Comparison of ENCODE assay signal across 8 cellular contexts in genomic region chr3:13480340-13481318, GRCh38. TPM values are rescaled to one million over a fixed set of nuclear protein-coding genes. Genes with fewer than 3 reads are reported as not detected.
DNase-seq lines count a peak whose midpoint lies in the region; ATAC-seq and TF ChIP-seq lines count a peak whose summit lies in the region.

No MANE protein-coding gene starts in this region.

- TF ChIP-seq EP300 in stomach (IDR thresholded peaks at IDR 0.05): no peak

- peaks cover 0 to 12% (median 6%) of the 10 kb centered on the region in 4 donors for H3K36me3 ChIP-seq in stomach

- DNase-seq in ELF-1 (ENCODE audit: low read depth, low spot score) (peak; percentile 55), HFF-Myc (ENCODE audit: extremely low read depth, low read depth) (no peak), T follicular helper cell (ENCODE audit: low read depth) (peak; percentile 26), lung microvascular endothelial cell (ENCODE audit: low read depth in 2 of 2) (peak; percentile 29 to 34), stomach (no peak), DMS79 treated with DMSO at 0.1 percent for 48 hours (lab: John Stamatoyannopoulos, UW) (no peak)

- intact Hi-C loops in dendritic cell treated with granulocyte-macrophage colony-stimulating factor and Interleukin-4, amounts not matched to agents 40 ng/mL and 50 ng/mL, for 4 days (cut with micrococcal nuclease): no loop called here
- intact Hi-C loops in stomach (cut with DNase I; ENCODE audit: low total_unique reads): no loop called here

- peaks cover 26 to 52% (median 45%) of the 10 kb centered on the region in 4 donors for H3K4me1 ChIP-seq in stomach

- H3K4me3 Mint-ChIP-seq in dendritic cell treated with granulocyte-macrophage colony-stimulating factor and Interleukin-4, amounts not matched to agents 40 ng/mL and 50 ng/mL, for 4 days: peak overlapping the region; percentile 78

- no peaks in the 10 kb centered on the region for H3K9me3 Mint-ChIP-seq in dendritic cell treated with granulocyte-macrophage colony-stimulating factor and Interleukin-4, amounts not matched to agents 40 ng/mL and 50 ng/mL, for 4 days

- peak overlapping the region; percentile 32 for H3K27ac Mint-ChIP-seq in dendritic cell treated with granulocyte-macrophage colony-stimulating factor and Interleukin-4, amounts not matched to agents 40 ng/mL and 50 ng/mL, for 4 days

- peaks cover 6% of the 10 kb centered on the region for H3K36me3 Mint-ChIP-seq in dendritic cell treated with granulocyte-macrophage colony-stimulating factor and Interleukin-4, amounts not matched to agents 40 ng/mL and 50 ng/mL, for 4 days (ENCODE audit: low read depth)

- no peaks in the 10 kb centered on the region for H3K9me3 ChIP-seq in stomach

- ATAC-seq in HG03432 (IDR thresholded peaks at IDR 0.05; ENCODE audit: unreplicated experiment): no peak

- TF ChIP-seq POLR2A in stomach (IDR thresholded peaks at IDR 0.05): no peak

- H3K4me3 ChIP-seq in HFF-Myc (replicated peaks; ENCODE audit: low read depth, low read length) (peak overlapping the region; percentile 42), stomach (peak overlapping the region; percentile 65 to 84 (median 81))

- H3K4me1 Mint-ChIP-seq in dendritic cell treated with granulocyte-macrophage colony-stimulating factor and Interleukin-4, amounts not matched to agents 40 ng/mL and 50 ng/mL, for 4 days (ENCODE audit: low read depth): peaks cover 32% of the 10 kb centered on the region

- TF ChIP-seq CTCF in HFF-Myc (IDR thresholded peaks at IDR 0.05; ENCODE audit: low read depth, low read length, missing control alignments): no peak
- no peak for TF ChIP-seq CTCF in stomach (IDR thresholded peaks at IDR 0.05)

- H3K27ac ChIP-seq in stomach: peak overlapping the region; percentile 73 to 95 (median 94)

- WGBS in stomach, 5 donors: 17 to 24% (median 21%) methylated on average over 36 to 69 of the region's 70 CpGs

- H3K27me3 Mint-ChIP-seq in dendritic cell treated with granulocyte-macrophage colony-stimulating factor and Interleukin-4, amounts not matched to agents 40 ng/mL and 50 ng/mL, for 4 days: peaks cover 9% of the 10 kb centered on the region

- H3K27me3 ChIP-seq in stomach: no peaks in the 10 kb centered on the region

RNA-seq across cellular contexts. Expression of gene HDAC11, which starts 0.5 kb away (rescaled TPM):
- total RNA-seq in lung microvascular endothelial cell (5.2 and 6.9 TPM in 2 replicates), stomach (10 to 100 TPM in 2 of 5 donors, 1 to 10 TPM in 2, not detected in 1; 4.9 to 16.2 (median 12.4) TPM)
- 10 to 100 TPM; 15.4 to 16.6 (median 16.3) TPM for polyA plus RNA-seq in stomach

Comparison
In these comparisons a context has a peak if more than half of its experiments do, and no peak if none do; other contexts are left out.
1. DNase-seq: peak in ELF-1 (single experiment), T follicular helper cell (single experiment) and lung microvascular endothelial cell (2 of 2); none in HFF-Myc (single experiment), stomach (single experiment) and DMS79 treated with DMSO at 0.1 percent for 48 hours (single experiment).